27 cellular contexts compared by ENCODE assay signal in genomic region chrX:27039332-27039731, GRCh38.
DNase-seq lines count a peak whose midpoint lies in the region; ATAC-seq, FAIRE-seq and TF ChIP-seq lines count a peak whose summit lies in the region.
"Had no signal": no experiment of that assay in that cellular context is flagged by ENCODE, and none has a peak within 500 bp of the region (broad histone marks: within the 10 kb centered on the region; RNA-seq: fewer than 3 reads in every experiment).

No MANE protein-coding gene starts in this region.

- TF ChIP-seq EP300 in HepG2 (IDR thresholded peaks at IDR 0.05; ENCODE audit: low read depth in 2 of 2, low read length in 2 of 2) (no peak), HepG2 (CRISPR knock-in tag; IDR thresholded peaks at IDR 0.05; ENCODE audit: borderline replicate concordance) (no peak), stomach (IDR thresholded peaks at IDR 0.05) (no peak)

- H3K79me2 ChIP-seq in HepG2 (ENCODE audit: insufficient read depth, low read length), result no peaks in the 10 kb centered on the region
- no peaks in the 10 kb centered on the region for H3K79me2 ChIP-seq in astrocyte (ENCODE audit: insufficient read depth, low read length)

- no peaks in the 10 kb centered on the region for H3K4me1 ChIP-seq in HepG2 (ENCODE audit: insufficient read depth, low read length)
- H3K4me1 ChIP-seq in right lobe of liver, result no peaks in the 10 kb centered on the region
- no peaks in the 10 kb centered on the region for H3K4me1 ChIP-seq in astrocyte (ENCODE audit: insufficient read depth, low read length)
- H3K4me1 ChIP-seq in kidney (ENCODE audit: control insufficient read depth in 1 of 2, insufficient read depth in 1 of 2, low read depth in 1 of 2, low read length in 2 of 2), result no peaks in the 10 kb centered on the region
- H3K4me1 ChIP-seq in stomach, result no peaks in the 10 kb centered on the region
- H3K4me1 ChIP-seq: BE2C, BLaER1 had no signal

- H3K4me3 Mint-ChIP-seq in astrocyte (ENCODE audit: unreplicated experiment), result no peak overlapping the region
- H3K4me3 Mint-ChIP-seq: CD14-positive monocyte; CD4-positive, alpha-beta memory T cell; CD4-positive, CD25-positive, alpha-beta regulatory T cell; CD8-positive, alpha-beta memory T cell had no signal

- in situ Hi-C loops in HepG2 (cut with HindIII; ENCODE audit: extremely low pct_ligation_motif_present, low pct_unique_long_range_greater_than_20kb), result no loop called here

- H3K27ac Mint-ChIP-seq in astrocyte (ENCODE audit: unreplicated experiment), result no peak overlapping the region
- H3K27ac Mint-ChIP-seq: CD14-positive monocyte; CD4-positive, alpha-beta memory T cell; CD4-positive, CD25-positive, alpha-beta regulatory T cell; CD8-positive, alpha-beta memory T cell had no signal

- intact Hi-C loops in HepG2 (cut with micrococcal nuclease; ENCODE audit: unreplicated experiment), result no loop called here
- intact Hi-C loops in right lobe of liver (cut with DNase I), result no loop called here
- intact Hi-C loops in kidney (cut with DNase I), result no loop called here
- intact Hi-C loops in stomach (cut with DNase I; ENCODE audit: low total_unique reads), result no loop called here

- H4K20me1 ChIP-seq in HepG2 (ENCODE audit: insufficient read depth, low read length), result no peaks in the 10 kb centered on the region
- H4K20me1 ChIP-seq in astrocyte (ENCODE audit: insufficient read depth, low read length), result no peaks in the 10 kb centered on the region
- H4K20me1 ChIP-seq: BLaER1 had no signal

- no peak for TF ChIP-seq POLR2A in HepG2 (IDR thresholded peaks at IDR 0.05; ENCODE audit: insufficient read depth in 1 of 2, low read depth in 2 of 2, low read length in 2 of 2)
- no peak for TF ChIP-seq POLR2A in right lobe of liver (IDR thresholded peaks at IDR 0.05)
- no peak for TF ChIP-seq POLR2A in erythroblast (IDR thresholded peaks at IDR 0.05; ENCODE audit: low read length)
- no peak for TF ChIP-seq POLR2A in stomach (IDR thresholded peaks at IDR 0.05)

- POLR2A ChIA-PET in HepG2 (lab: Yijun Ruan, JAX), result no interaction called here

- H3K9me3 Mint-ChIP-seq in astrocyte (ENCODE audit: unreplicated experiment), result no peaks in the 10 kb centered on the region

- H3K9me3 ChIP-seq in HepG2 (ENCODE audit: low read length) (no peaks in the 10 kb centered on the region), right lobe of liver (no peaks in the 10 kb centered on the region), astrocyte (ENCODE audit: insufficient read depth, low read depth, low read length) (no peaks in the 10 kb centered on the region), kidney (ENCODE audit: control insufficient read depth in 1 of 2, low read length in 2 of 2) (no peaks in the 10 kb centered on the region), stomach (no peaks in the 10 kb centered on the region)
- H3K9me3 ChIP-seq: BE2C, BLaER1 had no signal

- H3K4me2 ChIP-seq in HepG2 (ENCODE audit: low read depth, low read length), result no peak overlapping the region
- H3K4me2 ChIP-seq in astrocyte (ENCODE audit: low read length), result no peak overlapping the region
- H3K4me2 ChIP-seq: BLaER1 had no signal

- no peak overlapping the region for H2AFZ ChIP-seq in HepG2 (ENCODE audit: low read length)
- H2AFZ ChIP-seq in astrocyte (ENCODE audit: low read depth, low read length), result no peak overlapping the region

- TF ChIP-seq RAD21 in HepG2 (CRISPR knock-in tag; IDR thresholded peaks at IDR 0.05), result no peak

- no peak for FAIRE-seq in HepG2 (lab: Jason Lieb, UNC)
- peak; percentile 96 for FAIRE-seq in astrocyte (lab: Jason Lieb, UNC)
- FAIRE-seq in kidney (lab: Jason Lieb, UNC), result peak; percentile 27
- FAIRE-seq: GM12878, GM12892, GM18507 had no signal

- no peaks in the 10 kb centered on the region for H3K27me3 ChIP-seq in HepG2 (ENCODE audit: control insufficient read depth in 1 of 2, insufficient read depth in 2 of 2, low read length in 2 of 2)
- H3K27me3 ChIP-seq in right lobe of liver, result no peaks in the 10 kb centered on the region
- H3K27me3 ChIP-seq in astrocyte (ENCODE audit: insufficient read depth, low read length), result no peaks in the 10 kb centered on the region
- H3K27me3 ChIP-seq in stomach, result no peaks in the 10 kb centered on the region
- H3K27me3 ChIP-seq: BE2C had no signal

- WGBS in HepG2 (ENCODE audit: low lambda C conversion rate), result 0% methylated on average over 1 of the region's 1 CpG
- 13% methylated on average over 1 of the region's 1 CpG for WGBS in right lobe of liver (ENCODE audit: insufficient coverage, low coverage, low lambda C conversion rate, missing lambda C conversion rate)
- WGBS in stomach, 5 donors, result 23 to 47% (median 33%) methylated on average over 1 of the region's 1 CpG

- ATAC-seq in HepG2, result no peak
- no peak for ATAC-seq in right lobe of liver
- no peak for ATAC-seq in GM21576 (IDR thresholded peaks at IDR 0.05; ENCODE audit: unreplicated experiment)
- ATAC-seq: GM12878 had no signal

- CTCF ChIA-PET in HepG2 (lab: Yijun Ruan, JAX; ENCODE audit: low intra/inter-chr PET ratio, low total read pairs), result no interaction called here

- no peak for TF ChIP-seq CTCF in HepG2 (CRISPR knock-in tag; IDR thresholded peaks at IDR 0.05)
- TF ChIP-seq CTCF in right lobe of liver (IDR thresholded peaks at IDR 0.05), result no peak
- TF ChIP-seq CTCF in astrocyte (IDR thresholded peaks at IDR 0.05; ENCODE audit: insufficient read depth, low read depth, low read length), result no peak
- no peak for TF ChIP-seq CTCF in kidney (IDR thresholded peaks at IDR 0.05; ENCODE audit: borderline replicate concordance, extremely low read depth, insufficient read depth)
- no peak for TF ChIP-seq CTCF in stomach (IDR thresholded peaks at IDR 0.05)

- H3K36me3 ChIP-seq in HepG2 (replicated peaks in 1 of 2; ENCODE audit: control insufficient read depth in 1 of 2, insufficient read depth in 2 of 2, low read length in 2 of 2) (no peaks in the 10 kb centered on the region), right lobe of liver (no peaks in the 10 kb centered on the region), astrocyte (ENCODE audit: insufficient read depth, low read length) (no peaks in the 10 kb centered on the region), kidney (ENCODE audit: control insufficient read depth in 1 of 2, insufficient read depth in 2 of 2, low read length in 2 of 2) (no peaks in the 10 kb centered on the region), stomach (no peaks in the 10 kb centered on the region)
- H3K36me3 ChIP-seq: BE2C, BLaER1 had no signal

- H3K27ac ChIP-seq in HepG2 (ENCODE audit: extremely low read length, insufficient read depth, low read length), result no peak overlapping the region
- no peak overlapping the region for H3K27ac ChIP-seq in right lobe of liver
- H3K27ac ChIP-seq in astrocyte (ENCODE audit: low read depth, low read length), result no peak overlapping the region
- no peak overlapping the region for H3K27ac ChIP-seq in kidney (ENCODE audit: low read depth in 2 of 2, low read length in 2 of 2)
- H3K27ac ChIP-seq in stomach, result no peak overlapping the region
- H3K27ac ChIP-seq: 22Rv1, BLaER1 had no signal

- H3K27me3 Mint-ChIP-seq in astrocyte (ENCODE audit: low read depth, unreplicated experiment), result no peaks in the 10 kb centered on the region
- H3K27me3 Mint-ChIP-seq: CD4-positive, alpha-beta memory T cell; CD4-positive, CD25-positive, alpha-beta regulatory T cell had no signal

- H3K36me3 Mint-ChIP-seq in astrocyte (ENCODE audit: low read depth, unreplicated experiment), result no peaks in the 10 kb centered on the region
- H3K36me3 Mint-ChIP-seq: CD14-positive monocyte; CD4-positive, alpha-beta memory T cell; CD4-positive, CD25-positive, alpha-beta regulatory T cell; CD8-positive, alpha-beta memory T cell had no signal

- H3K4me1 Mint-ChIP-seq in astrocyte (ENCODE audit: low read depth, unreplicated experiment), result peaks cover 5% of the 10 kb centered on the region
- H3K4me1 Mint-ChIP-seq: CD14-positive monocyte; CD4-positive, alpha-beta memory T cell; CD4-positive, CD25-positive, alpha-beta regulatory T cell; CD8-positive, alpha-beta memory T cell had no signal

- no peak overlapping the region for H3K9ac ChIP-seq in HepG2 (ENCODE audit: insufficient read depth, low read depth, low read length)
- no peak overlapping the region for H3K9ac ChIP-seq in astrocyte (ENCODE audit: low read length)
- no peak overlapping the region for H3K9ac ChIP-seq in kidney (ENCODE audit: low read length in 2 of 2)
- H3K9ac ChIP-seq: BLaER1 had no signal

- DNase-seq in HepG2 (ENCODE audit: low spot score) (no peak), right lobe of liver (no peak), astrocyte (ENCODE audit: low read depth) (no peak), kidney (no peak), erythroblast (lab: John Stamatoyannopoulos, UW) (no peak), stomach (no peak)
- DNase-seq: ACHN; BE2C; C1 segment of cervical spinal cord; CD4-positive, alpha-beta memory T cell; CD4-positive, CD25-positive, alpha-beta regulatory T cell; CD8-positive, alpha-beta memory T cell; COR-L47; DMS 273 treated with DMSO at 0.1 percent for 48 hours; DMS153; DMS53; DMS79; DND-41; EL; GDM1 had no signal

- H3K4me3 ChIP-seq in HepG2 (replicated peaks in 1 of 3; ENCODE audit: insufficient read depth in 1 of 3, low read depth in 2 of 3, low read length in 3 of 3) (no peak overlapping the region), right lobe of liver (no peak overlapping the region), astrocyte (ENCODE audit: insufficient read depth, low read depth, low read length) (no peak overlapping the region), kidney (ENCODE audit: low read length in 2 of 2) (no peak overlapping the region), stomach (no peak overlapping the region)
- H3K4me3 ChIP-seq: BLaER1, GM12878 had no signal

- BruUV-seq in HepG2 (replicated peaks; lab: Mats Ljungman, UMichigan), result no TSS peak

TF ChIP-seq in HepG2, 621 proteins besides CTCF, POLR2A, EP300 and RAD21 (continues in another document):
- TF ChIP-seq BCLAF1 (IDR thresholded peaks at IDR 0.05) (no peak), SIN3A (IDR thresholded peaks at IDR 0.05; ENCODE audit: borderline replicate concordance, low read depth, low read length) (no peak)
